ENCODE assay signal across 1 cellular context in the genomic region with DNA sequence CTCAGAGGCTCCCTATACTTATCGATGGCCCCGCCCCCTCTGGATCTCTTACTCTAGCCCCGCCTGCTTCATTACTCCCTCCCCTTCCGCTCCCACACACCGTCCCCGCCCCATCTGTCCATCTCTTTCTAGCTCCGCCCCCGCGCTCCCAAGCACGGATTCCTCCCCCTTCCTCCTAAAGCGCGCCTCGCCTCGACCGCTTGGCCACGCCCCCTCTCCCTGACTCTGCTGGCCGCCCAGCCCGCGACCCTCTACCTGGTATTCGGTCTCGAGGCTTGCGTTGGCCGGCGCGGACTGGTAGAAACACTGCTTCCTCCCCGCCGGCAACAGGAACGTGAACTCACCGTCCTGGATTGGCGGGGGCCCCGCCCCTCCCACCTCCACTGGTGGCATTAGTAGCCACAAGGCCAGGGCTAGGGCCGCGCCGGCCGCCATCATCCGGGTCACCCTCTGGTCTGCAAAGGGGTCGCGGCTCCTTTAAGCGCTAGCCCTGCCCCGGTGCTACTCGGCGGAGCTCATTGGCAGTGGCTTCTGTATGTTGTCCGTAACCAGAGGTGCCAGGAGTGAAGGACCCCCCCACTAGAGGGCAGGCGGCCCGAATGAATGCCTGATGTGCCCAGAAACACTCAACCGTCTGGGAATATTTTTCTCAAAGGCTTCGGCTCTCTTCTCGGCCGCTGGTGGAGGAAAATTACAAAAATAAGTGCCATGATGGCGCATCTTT.
TF ChIP-seq lines count a peak whose summit lies in the region.

A gene with protein sequence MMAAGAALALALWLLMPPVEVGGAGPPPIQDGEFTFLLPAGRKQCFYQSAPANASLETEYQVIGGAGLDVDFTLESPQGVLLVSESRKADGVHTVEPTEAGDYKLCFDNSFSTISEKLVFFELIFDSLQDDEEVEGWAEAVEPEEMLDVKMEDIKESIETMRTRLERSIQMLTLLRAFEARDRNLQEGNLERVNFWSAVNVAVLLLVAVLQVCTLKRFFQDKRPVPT (minus strand): TSS at position 459 of the 724 bp plus-strand sequence. CDS start 21 bp downstream, at position 438.

TF ChIP-seq in K562, 482 proteins besides CTCF, POLR2A, EP300 and RAD21 (continued from another document and continues in another):
- TF ChIP-seq, protein P1, sequence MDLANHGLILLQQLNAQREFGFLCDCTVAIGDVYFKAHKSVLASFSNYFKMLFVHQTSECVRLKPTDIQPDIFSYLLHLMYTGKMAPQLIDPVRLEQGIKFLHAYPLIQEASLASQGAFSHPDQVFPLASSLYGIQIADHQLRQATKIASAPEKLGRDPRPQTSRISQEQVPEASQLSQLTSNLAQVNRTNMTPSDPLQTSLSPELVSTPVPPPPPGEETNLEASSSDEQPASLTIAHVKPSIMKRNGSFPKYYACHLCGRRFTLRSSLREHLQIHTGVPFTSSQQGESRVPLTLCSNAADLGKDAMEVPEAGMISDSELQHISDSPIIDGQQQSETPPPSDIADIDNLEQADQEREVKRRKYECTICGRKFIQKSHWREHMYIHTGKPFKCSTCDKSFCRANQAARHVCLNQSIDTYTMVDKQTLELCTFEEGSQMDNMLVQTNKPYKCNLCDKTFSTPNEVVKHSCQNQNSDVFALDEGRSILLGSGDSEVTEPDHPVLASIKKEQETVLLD (IDR thresholded peaks at IDR 0.05): peak; percentile 36; the same call in 1 of the 2 replicates
- TF ChIP-seq KLF16 (IDR thresholded peaks at IDR 0.05): no peak; the same call in 1 of the 2 replicates
- TF ChIP-seq OTX1 (CRISPR knock-in tag; IDR thresholded peaks at IDR 0.05): peak; percentile 33; the same call in 1 of the 2 replicates
- no peak for TF ChIP-seq RBM17 (IDR thresholded peaks at IDR 0.05; ENCODE audit: borderline replicate concordance, low read depth, low read length)
- TF ChIP-seq GABPB1 (CRISPR knock-in tag; IDR thresholded peaks at IDR 0.05): 0 out of 2 replicates have a peak, but pooled peaks have one; percentile 72
- TF ChIP-seq ZNF175 (CRISPR knock-in tag; IDR thresholded peaks at IDR 0.05; ENCODE audit: low read depth): no peak
- 0 out of 2 replicates have a peak, but pooled peaks have one; percentile 69 for TF ChIP-seq ZFPM2 (CRISPR knock-in tag; IDR thresholded peaks at IDR 0.05)
- 0 out of 2 replicates have a peak, but pooled peaks have one; percentile 9 for TF ChIP-seq NR2F6 (CRISPR knock-in tag; IDR thresholded peaks at IDR 0.05)
- peak; percentile 90 for TF ChIP-seq PHF8 (IDR thresholded peaks at IDR 0.05; ENCODE audit: borderline replicate concordance, low read length)
- TF ChIP-seq, protein P2, sequence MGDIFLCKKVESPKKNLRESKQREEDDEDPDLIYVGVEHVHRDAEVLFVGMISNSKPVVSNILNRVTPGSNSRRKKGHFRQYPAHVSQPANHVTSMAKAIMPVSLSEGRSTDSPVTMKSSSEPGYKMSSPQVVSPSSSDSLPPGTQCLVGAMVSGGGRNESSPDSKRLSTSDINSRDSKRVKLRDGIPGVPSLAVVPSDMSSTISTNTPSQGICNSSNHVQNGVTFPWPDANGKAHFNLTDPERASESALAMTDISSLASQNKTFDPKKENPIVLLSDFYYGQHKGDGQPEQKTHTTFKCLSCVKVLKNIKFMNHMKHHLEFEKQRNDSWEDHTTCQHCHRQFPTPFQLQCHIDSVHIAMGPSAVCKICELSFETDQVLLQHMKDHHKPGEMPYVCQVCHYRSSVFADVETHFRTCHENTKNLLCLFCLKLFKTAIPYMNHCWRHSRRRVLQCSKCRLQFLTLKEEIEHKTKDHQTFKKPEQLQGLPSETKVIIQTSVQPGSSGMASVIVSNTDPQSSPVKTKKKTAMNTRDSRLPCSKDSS (IDR thresholded peaks at IDR 0.05; ENCODE audit: low read depth, partially characterized antibody): no peak
- TF ChIP-seq, protein P3, sequence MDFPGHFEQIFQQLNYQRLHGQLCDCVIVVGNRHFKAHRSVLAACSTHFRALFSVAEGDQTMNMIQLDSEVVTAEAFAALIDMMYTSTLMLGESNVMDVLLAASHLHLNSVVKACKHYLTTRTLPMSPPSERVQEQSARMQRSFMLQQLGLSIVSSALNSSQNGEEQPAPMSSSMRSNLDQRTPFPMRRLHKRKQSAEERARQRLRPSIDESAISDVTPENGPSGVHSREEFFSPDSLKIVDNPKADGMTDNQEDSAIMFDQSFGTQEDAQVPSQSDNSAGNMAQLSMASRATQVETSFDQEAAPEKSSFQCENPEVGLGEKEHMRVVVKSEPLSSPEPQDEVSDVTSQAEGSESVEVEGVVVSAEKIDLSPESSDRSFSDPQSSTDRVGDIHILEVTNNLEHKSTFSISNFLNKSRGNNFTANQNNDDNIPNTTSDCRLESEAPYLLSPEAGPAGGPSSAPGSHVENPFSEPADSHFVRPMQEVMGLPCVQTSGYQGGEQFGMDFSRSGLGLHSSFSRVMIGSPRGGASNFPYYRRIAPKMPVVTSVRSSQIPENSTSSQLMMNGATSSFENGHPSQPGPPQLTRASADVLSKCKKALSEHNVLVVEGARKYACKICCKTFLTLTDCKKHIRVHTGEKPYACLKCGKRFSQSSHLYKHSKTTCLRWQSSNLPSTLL (IDR thresholded peaks at IDR 0.05): no peak
- TF ChIP-seq CREM (IDR thresholded peaks at IDR 0.05; ENCODE audit: low read depth): peak; percentile 34
- TF ChIP-seq, protein P4, sequence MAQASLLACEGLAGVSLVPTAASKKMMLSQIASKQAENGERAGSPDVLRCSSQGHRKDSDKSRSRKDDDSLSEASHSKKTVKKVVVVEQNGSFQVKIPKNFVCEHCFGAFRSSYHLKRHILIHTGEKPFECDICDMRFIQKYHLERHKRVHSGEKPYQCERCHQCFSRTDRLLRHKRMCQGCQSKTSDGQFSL (CRISPR knock-in tag; IDR thresholded peaks at IDR 0.05): peak; percentile 89
- TF ChIP-seq, protein P4 (tag; IDR thresholded peaks at IDR 0.05): peak in 1 of 2 experiments; percentile 92; a peak in 2 of 4 replicates
- TF ChIP-seq HDAC1 (IDR thresholded peaks at IDR 0.05): peak in 1 of 2 experiments; percentile 34; a peak in 1 of 4 replicates
- TF ChIP-seq, protein P5, sequence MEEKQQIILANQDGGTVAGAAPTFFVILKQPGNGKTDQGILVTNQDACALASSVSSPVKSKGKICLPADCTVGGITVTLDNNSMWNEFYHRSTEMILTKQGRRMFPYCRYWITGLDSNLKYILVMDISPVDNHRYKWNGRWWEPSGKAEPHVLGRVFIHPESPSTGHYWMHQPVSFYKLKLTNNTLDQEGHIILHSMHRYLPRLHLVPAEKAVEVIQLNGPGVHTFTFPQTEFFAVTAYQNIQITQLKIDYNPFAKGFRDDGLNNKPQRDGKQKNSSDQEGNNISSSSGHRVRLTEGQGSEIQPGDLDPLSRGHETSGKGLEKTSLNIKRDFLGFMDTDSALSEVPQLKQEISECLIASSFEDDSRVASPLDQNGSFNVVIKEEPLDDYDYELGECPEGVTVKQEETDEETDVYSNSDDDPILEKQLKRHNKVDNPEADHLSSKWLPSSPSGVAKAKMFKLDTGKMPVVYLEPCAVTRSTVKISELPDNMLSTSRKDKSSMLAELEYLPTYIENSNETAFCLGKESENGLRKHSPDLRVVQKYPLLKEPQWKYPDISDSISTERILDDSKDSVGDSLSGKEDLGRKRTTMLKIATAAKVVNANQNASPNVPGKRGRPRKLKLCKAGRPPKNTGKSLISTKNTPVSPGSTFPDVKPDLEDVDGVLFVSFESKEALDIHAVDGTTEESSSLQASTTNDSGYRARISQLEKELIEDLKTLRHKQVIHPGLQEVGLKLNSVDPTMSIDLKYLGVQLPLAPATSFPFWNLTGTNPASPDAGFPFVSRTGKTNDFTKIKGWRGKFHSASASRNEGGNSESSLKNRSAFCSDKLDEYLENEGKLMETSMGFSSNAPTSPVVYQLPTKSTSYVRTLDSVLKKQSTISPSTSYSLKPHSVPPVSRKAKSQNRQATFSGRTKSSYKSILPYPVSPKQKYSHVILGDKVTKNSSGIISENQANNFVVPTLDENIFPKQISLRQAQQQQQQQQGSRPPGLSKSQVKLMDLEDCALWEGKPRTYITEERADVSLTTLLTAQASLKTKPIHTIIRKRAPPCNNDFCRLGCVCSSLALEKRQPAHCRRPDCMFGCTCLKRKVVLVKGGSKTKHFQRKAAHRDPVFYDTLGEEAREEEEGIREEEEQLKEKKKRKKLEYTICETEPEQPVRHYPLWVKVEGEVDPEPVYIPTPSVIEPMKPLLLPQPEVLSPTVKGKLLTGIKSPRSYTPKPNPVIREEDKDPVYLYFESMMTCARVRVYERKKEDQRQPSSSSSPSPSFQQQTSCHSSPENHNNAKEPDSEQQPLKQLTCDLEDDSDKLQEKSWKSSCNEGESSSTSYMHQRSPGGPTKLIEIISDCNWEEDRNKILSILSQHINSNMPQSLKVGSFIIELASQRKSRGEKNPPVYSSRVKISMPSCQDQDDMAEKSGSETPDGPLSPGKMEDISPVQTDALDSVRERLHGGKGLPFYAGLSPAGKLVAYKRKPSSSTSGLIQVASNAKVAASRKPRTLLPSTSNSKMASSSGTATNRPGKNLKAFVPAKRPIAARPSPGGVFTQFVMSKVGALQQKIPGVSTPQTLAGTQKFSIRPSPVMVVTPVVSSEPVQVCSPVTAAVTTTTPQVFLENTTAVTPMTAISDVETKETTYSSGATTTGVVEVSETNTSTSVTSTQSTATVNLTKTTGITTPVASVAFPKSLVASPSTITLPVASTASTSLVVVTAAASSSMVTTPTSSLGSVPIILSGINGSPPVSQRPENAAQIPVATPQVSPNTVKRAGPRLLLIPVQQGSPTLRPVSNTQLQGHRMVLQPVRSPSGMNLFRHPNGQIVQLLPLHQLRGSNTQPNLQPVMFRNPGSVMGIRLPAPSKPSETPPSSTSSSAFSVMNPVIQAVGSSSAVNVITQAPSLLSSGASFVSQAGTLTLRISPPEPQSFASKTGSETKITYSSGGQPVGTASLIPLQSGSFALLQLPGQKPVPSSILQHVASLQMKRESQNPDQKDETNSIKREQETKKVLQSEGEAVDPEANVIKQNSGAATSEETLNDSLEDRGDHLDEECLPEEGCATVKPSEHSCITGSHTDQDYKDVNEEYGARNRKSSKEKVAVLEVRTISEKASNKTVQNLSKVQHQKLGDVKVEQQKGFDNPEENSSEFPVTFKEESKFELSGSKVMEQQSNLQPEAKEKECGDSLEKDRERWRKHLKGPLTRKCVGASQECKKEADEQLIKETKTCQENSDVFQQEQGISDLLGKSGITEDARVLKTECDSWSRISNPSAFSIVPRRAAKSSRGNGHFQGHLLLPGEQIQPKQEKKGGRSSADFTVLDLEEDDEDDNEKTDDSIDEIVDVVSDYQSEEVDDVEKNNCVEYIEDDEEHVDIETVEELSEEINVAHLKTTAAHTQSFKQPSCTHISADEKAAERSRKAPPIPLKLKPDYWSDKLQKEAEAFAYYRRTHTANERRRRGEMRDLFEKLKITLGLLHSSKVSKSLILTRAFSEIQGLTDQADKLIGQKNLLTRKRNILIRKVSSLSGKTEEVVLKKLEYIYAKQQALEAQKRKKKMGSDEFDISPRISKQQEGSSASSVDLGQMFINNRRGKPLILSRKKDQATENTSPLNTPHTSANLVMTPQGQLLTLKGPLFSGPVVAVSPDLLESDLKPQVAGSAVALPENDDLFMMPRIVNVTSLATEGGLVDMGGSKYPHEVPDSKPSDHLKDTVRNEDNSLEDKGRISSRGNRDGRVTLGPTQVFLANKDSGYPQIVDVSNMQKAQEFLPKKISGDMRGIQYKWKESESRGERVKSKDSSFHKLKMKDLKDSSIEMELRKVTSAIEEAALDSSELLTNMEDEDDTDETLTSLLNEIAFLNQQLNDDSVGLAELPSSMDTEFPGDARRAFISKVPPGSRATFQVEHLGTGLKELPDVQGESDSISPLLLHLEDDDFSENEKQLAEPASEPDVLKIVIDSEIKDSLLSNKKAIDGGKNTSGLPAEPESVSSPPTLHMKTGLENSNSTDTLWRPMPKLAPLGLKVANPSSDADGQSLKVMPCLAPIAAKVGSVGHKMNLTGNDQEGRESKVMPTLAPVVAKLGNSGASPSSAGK (IDR thresholded peaks at IDR 0.05): no peak
- TF ChIP-seq MAZ (CRISPR knock-in tag; conservative IDR thresholded peaks at IDR 0.05 in 1 of 2, IDR thresholded peaks at IDR 0.05 in 1 of 2): peak; percentile 82 to 83
- TF ChIP-seq SPI1 (IDR thresholded peaks at IDR 0.05; ENCODE audit: borderline replicate concordance, low read depth, low read length): peak; percentile 44; the same call in 1 of the 2 replicates
- TF ChIP-seq YY1 (IDR thresholded peaks at IDR 0.05; ENCODE audit: borderline replicate concordance in 1 of 3, control insufficient read depth in 1 of 3, extremely low read depth in 1 of 3, insufficient read depth in 3 of 3, insufficient read length in 1 of 3, insufficient replicate concordance in 2 of 3, low read depth in 1 of 3, low read length in 2 of 3): peak; percentile 49 to 86 (median 66)
- peak; percentile 83; the same call in 1 of the 2 replicates for TF ChIP-seq ATF7 (IDR thresholded peaks at IDR 0.05)
- peak; percentile 74 for TF ChIP-seq NFRKB (IDR thresholded peaks at IDR 0.05; ENCODE audit: low read depth)
- peak in 1 of 2 experiments; percentile 97 for TF ChIP-seq NCOA2 (IDR thresholded peaks at IDR 0.05; ENCODE audit: partially characterized antibody in 2 of 2)
- TF ChIP-seq POLR2G (IDR thresholded peaks at IDR 0.05; ENCODE audit: low read depth, low read length): peak; percentile 94
- TF ChIP-seq, protein P6, sequence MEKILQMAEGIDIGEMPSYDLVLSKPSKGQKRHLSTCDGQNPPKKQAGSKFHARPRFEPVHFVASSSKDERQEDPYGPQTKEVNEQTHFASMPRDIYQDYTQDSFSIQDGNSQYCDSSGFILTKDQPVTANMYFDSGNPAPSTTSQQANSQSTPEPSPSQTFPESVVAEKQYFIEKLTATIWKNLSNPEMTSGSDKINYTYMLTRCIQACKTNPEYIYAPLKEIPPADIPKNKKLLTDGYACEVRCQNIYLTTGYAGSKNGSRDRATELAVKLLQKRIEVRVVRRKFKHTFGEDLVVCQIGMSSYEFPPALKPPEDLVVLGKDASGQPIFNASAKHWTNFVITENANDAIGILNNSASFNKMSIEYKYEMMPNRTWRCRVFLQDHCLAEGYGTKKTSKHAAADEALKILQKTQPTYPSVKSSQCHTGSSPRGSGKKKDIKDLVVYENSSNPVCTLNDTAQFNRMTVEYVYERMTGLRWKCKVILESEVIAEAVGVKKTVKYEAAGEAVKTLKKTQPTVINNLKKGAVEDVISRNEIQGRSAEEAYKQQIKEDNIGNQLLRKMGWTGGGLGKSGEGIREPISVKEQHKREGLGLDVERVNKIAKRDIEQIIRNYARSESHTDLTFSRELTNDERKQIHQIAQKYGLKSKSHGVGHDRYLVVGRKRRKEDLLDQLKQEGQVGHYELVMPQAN (IDR thresholded peaks at IDR 0.05; ENCODE audit: borderline replicate concordance): peak; percentile 41; the same call in 1 of the 2 replicates
- peak; percentile 59 for TF ChIP-seq TAF1 (IDR thresholded peaks at IDR 0.05; ENCODE audit: control insufficient read depth, extremely low read depth, insufficient read depth, low read length, severe bottlenecking)
- TF ChIP-seq TRIM28 (IDR thresholded peaks at IDR 0.05): no peak; the same call in 1 of the 2 replicates
- TF ChIP-seq NRF1 (conservative IDR thresholded peaks at IDR 0.05 in 1 of 2, IDR thresholded peaks at IDR 0.05 in 1 of 2): peak; percentile 61 to 72
- 0 out of 2 replicates have a peak, but pooled peaks have one; percentile 32 for TF ChIP-seq ARID1B (IDR thresholded peaks at IDR 0.05)
- 0 out of 2 replicates have a peak, but pooled peaks have one; percentile 10 for TF ChIP-seq ERF (CRISPR knock-in tag; IDR thresholded peaks at IDR 0.05)
- no peak for TF ChIP-seq NFYB (IDR thresholded peaks at IDR 0.05; ENCODE audit: extremely low read depth, insufficient read length)
- TF ChIP-seq CBX8 (IDR thresholded peaks at IDR 0.05; ENCODE audit: borderline replicate concordance, extremely low read depth, low read depth, low read length, poor library complexity, severe bottlenecking): no peak
